In genomic region chr20:45792513-45793118, GRCh38 we compare ENCODE assay signal across 8 cellular contexts. TPM values are rescaled to one million over a fixed set of nuclear protein-coding genes. Genes with fewer than 3 reads are reported as not detected.
DNase-seq lines count a peak whose midpoint lies in the region; ATAC-seq, FAIRE-seq and TF ChIP-seq lines count a peak whose summit lies in the region.

No MANE protein-coding gene starts in this region.

- peaks cover 26% of the 10 kb centered on the region for H3K4me1 Mint-ChIP-seq in activated CD4-positive, alpha-beta memory T cell treated with anti-CD3 and anti-CD28 coated beads, Interleukin-2, amount 10 ng/mL, durations not matched to agents 7 days and 5 days

- H3K4me3 ChIP-seq in A549 (peak overlapping the region; percentile 92), HCT116 (replicated peaks in 1 of 2; ENCODE audit: low read depth in 1 of 2, low read length in 2 of 2) (peak overlapping the region; percentile 98 to 99), smooth muscle cell (peak overlapping the region; percentile 77)

- H3K36me3 ChIP-seq in HCT116 (ENCODE audit: control insufficient read depth in 1 of 2, insufficient read depth in 2 of 2, low read length in 2 of 2) (peaks cover 21 to 23% of the 10 kb centered on the region in 2 experiments), smooth muscle cell (ENCODE audit: low read depth) (peaks cover 12% of the 10 kb centered on the region)

- H4K20me1 ChIP-seq in HCT116 (ENCODE audit: insufficient read depth) (no peaks in the 10 kb centered on the region), smooth muscle cell (ENCODE audit: low read depth) (no peaks in the 10 kb centered on the region)

- ATAC-seq in A549 (no peak), HCT116 (peak; percentile 5; the same call in 1 of the 2 replicates), left ventricle myocardium superior (peak; percentile 10)

- H3K4me1 ChIP-seq in A549 (0 out of 3 replicates have a peak, but pooled peaks cover 5% of the 10 kb centered on the region), HCT116 (ENCODE audit: control insufficient read depth in 1 of 2, insufficient read depth in 2 of 2, low read length in 2 of 2) (peaks cover 6 to 19% of the 10 kb centered on the region in 2 experiments; a peak in 3 of 4 replicates), smooth muscle cell (ENCODE audit: low read depth) (peaks cover 5% of the 10 kb centered on the region)

- intact Hi-C loops in HCT116 (cut with micrococcal nuclease) = no loop called here
- intact Hi-C loops in left ventricle myocardium superior (cut with micrococcal nuclease) = no loop called here

- no TSS peak for BruUV-seq in HCT116 (replicated peaks; lab: Mats Ljungman, UMichigan)

- H3K79me2 ChIP-seq in HCT116 (ENCODE audit: insufficient read depth, low read length) = peaks cover 18% of the 10 kb centered on the region
- H3K79me2 ChIP-seq in smooth muscle cell (ENCODE audit: low read depth) = peaks cover 16% of the 10 kb centered on the region

- POLR2A ChIA-PET in A549 (lab: Yijun Ruan, JAX) (interaction anchor here (1.2 kb wide), 1 partner anchor 14 kb away, joined by 5 read pairs; no protein-coding TSS in a partner anchor), HCT116 (lab: Charles Lee) (no interaction called here)
- POLR2A ChIA-PET in activated CD4-positive, alpha-beta memory T cell treated with anti-CD3 and anti-CD28 coated beads, Interleukin-2, amount 10 ng/mL, durations not matched to agents 7 days and 5 days (lab: Charles Lee) = interaction anchor here (0.9 to 1.4 kb wide), 15 partner anchors 11 to 430 kb away, joined by 3 to 9 read pairs (median 4); partner anchors contain the start of genes ACOT8, CTSA, NEURL2 and PIGT

- H3K9me3 ChIP-seq in A549 (no peaks in the 10 kb centered on the region), HCT116 (ENCODE audit: control insufficient read depth in 1 of 2, insufficient read depth in 1 of 2, low read depth in 1 of 2, low read length in 2 of 2) (no peaks in the 10 kb centered on the region), smooth muscle cell (replicated peaks; ENCODE audit: low read depth) (no peaks in the 10 kb centered on the region)

- no peaks in the 10 kb centered on the region for H3K27me3 Mint-ChIP-seq in activated CD4-positive, alpha-beta memory T cell treated with anti-CD3 and anti-CD28 coated beads, Interleukin-2, amount 10 ng/mL, durations not matched to agents 7 days and 5 days

- no peaks in the 10 kb centered on the region for H3K9me2 ChIP-seq in HCT116 (ENCODE audit: insufficient read depth)

- WGBS in A549 (ENCODE audit: missing lambda C conversion rate) = 46% methylated on average over 13 of the region's 13 CpGs
- WGBS in smooth muscle cell (ENCODE audit: low lambda C conversion rate) = 72% methylated on average over 13 of the region's 13 CpGs

- TF ChIP-seq POLR2A in A549 (IDR thresholded peaks at IDR 0.05; ENCODE audit: low read length) (no peak), HCT116 (IDR thresholded peaks at IDR 0.05; ENCODE audit: borderline replicate concordance, extremely low read depth, insufficient read depth, insufficient read length) (no peak)

- no peak for FAIRE-seq in A549 (lab: Jason Lieb, UNC)

- H3K27ac Mint-ChIP-seq in activated CD4-positive, alpha-beta memory T cell treated with anti-CD3 and anti-CD28 coated beads, Interleukin-2, amount 10 ng/mL, durations not matched to agents 7 days and 5 days = peak overlapping the region; percentile 82

- RAD21 ChIA-PET in HCT116 (lab: Charles Lee; ENCODE audit: low non-redundant PET in 1 of 2, low total read pairs in 2 of 2, uncharacterized antibody in 2 of 2, unreplicated experiment in 2 of 2) = no interaction called here

- DNase-seq in A549 (ENCODE audit: low read depth in 1 of 2, low spot score in 1 of 2) (no peak), HCT116 (ENCODE audit: low read depth, low spot score) (no peak), left ventricle myocardium superior (no peak), smooth muscle cell (lab: John Stamatoyannopoulos, UW; ENCODE audit: unreplicated experiment) (no peak), T-helper 9 cell (no peak), hippocampal formation (lab: John Stamatoyannopoulos, UW) (no peak), epidermal melanocyte (ENCODE audit: insufficient read length, low spot score) (no peak)
- DNase-seq in activated CD4-positive, alpha-beta memory T cell treated with anti-CD3 and anti-CD28 coated beads, Interleukin-2, amount 10 ng/mL, durations not matched to agents 7 days and 5 days = no peak

- TF ChIP-seq RAD21 in A549 (conservative IDR thresholded peaks at IDR 0.05 in 1 of 2, IDR thresholded peaks at IDR 0.05 in 1 of 2) (no peak), HCT116 (IDR thresholded peaks at IDR 0.05; ENCODE audit: low read depth) (no peak)

- H3F3A ChIP-seq in smooth muscle cell (ENCODE audit: low read depth) = no peaks in the 10 kb centered on the region

- H3K27ac ChIP-seq in A549 (peak overlapping the region; percentile 89 to 96), HCT116 (ENCODE audit: low read depth, low read length) (peak overlapping the region; percentile 80), smooth muscle cell (ENCODE audit: low read depth) (peak overlapping the region; percentile 73)

- H3K4me2 ChIP-seq in A549 (peak overlapping the region; percentile 87), HCT116 (ENCODE audit: low read length) (peak overlapping the region; percentile 90), smooth muscle cell (peak overlapping the region; percentile 92)

- H3K27me3 ChIP-seq in HCT116 (ENCODE audit: insufficient read depth, low read length) = no peaks in the 10 kb centered on the region
- H3K27me3 ChIP-seq in smooth muscle cell (ENCODE audit: low read depth) = no peaks in the 10 kb centered on the region

- peak overlapping the region; percentile 89 for H3K9ac ChIP-seq in HCT116 (ENCODE audit: low read length)
- peak overlapping the region; percentile 96 for H3K9ac ChIP-seq in smooth muscle cell (ENCODE audit: low read depth)

- CTCF ChIA-PET in A549 (lab: Yijun Ruan, JAX) = interaction anchor here (1.2 kb wide), 1 partner anchor 22 kb away, joined by 4 read pairs; no protein-coding TSS in a partner anchor
- CTCF ChIA-PET in HCT116 (lab: Charles Lee) = no interaction called here
- CTCF ChIA-PET in activated CD4-positive, alpha-beta memory T cell treated with anti-CD3 and anti-CD28 coated beads, Interleukin-2, amount 10 ng/mL, durations not matched to agents 7 days and 5 days (lab: Charles Lee) = interaction anchor here (0.9 to 1.4 kb wide), 3 partner anchors 12 to 22 kb away, joined by 3 to 5 read pairs (median 3); no protein-coding TSS in a partner anchor

- H3K9me3 Mint-ChIP-seq in activated CD4-positive, alpha-beta memory T cell treated with anti-CD3 and anti-CD28 coated beads, Interleukin-2, amount 10 ng/mL, durations not matched to agents 7 days and 5 days = no peaks in the 10 kb centered on the region

- H3K4me3 Mint-ChIP-seq in activated CD4-positive, alpha-beta memory T cell treated with anti-CD3 and anti-CD28 coated beads, Interleukin-2, amount 10 ng/mL, durations not matched to agents 7 days and 5 days = peak overlapping the region; percentile 82

- TF ChIP-seq CTCF in A549 (IDR thresholded peaks at IDR 0.05) (no peak), HCT116 (IDR thresholded peaks at IDR 0.05 in 2 of 3, conservative IDR thresholded peaks at IDR 0.05 in 1 of 3; ENCODE audit: borderline replicate concordance in 1 of 3, insufficient read depth in 1 of 3, low read depth in 2 of 3, low read length in 2 of 3) (no peak), smooth muscle cell (IDR thresholded peaks at IDR 0.05; ENCODE audit: borderline replicate concordance, insufficient read depth, poor library complexity, severe bottlenecking) (no peak)

- TF ChIP-seq EP300 in A549 (IDR thresholded peaks at IDR 0.05) = no peak

- H2AFZ ChIP-seq in HCT116 (ENCODE audit: low read depth, low read length, poor library complexity, severe bottlenecking) (no peak overlapping the region), smooth muscle cell (ENCODE audit: low read depth) (no peak overlapping the region)

- H3K36me3 Mint-ChIP-seq in activated CD4-positive, alpha-beta memory T cell treated with anti-CD3 and anti-CD28 coated beads, Interleukin-2, amount 10 ng/mL, durations not matched to agents 7 days and 5 days (ENCODE audit: low read depth) = peaks cover 28% of the 10 kb centered on the region

RNA-seq across cellular contexts. Expression of gene DNTTIP1, which starts 0.9 kb away (rescaled TPM):
- polyA plus RNA-seq in A549 (2011; rRNA removed) (34.1 and 38.3 TPM in 2 replicates), A549 (2017; fragmentation: RNase III; extraction: RNeasy Plus Mini Kit Qiagen cat#74134 plus additional on column Dnase treatment) (24.9 to 26.0 TPM (median 25.3 TPM) in 3 replicates), smooth muscle cell (52.6 and 55.4 TPM in 2 replicates)
- 46.2 and 46.3 TPM in 2 replicates for polyA plus RNA-seq in A549 (2012; cell fraction: cytosol; rRNA removed)
- 27.2 TPM in 2 replicates for polyA plus RNA-seq in A549 (2012; cell fraction: nucleus; rRNA removed)
- 18.0 and 19.0 TPM in 2 replicates for polyA minus RNA-seq in A549 (2011; rRNA and poly(A)+ RNA removed)
- total RNA-seq in HCT116 (2021; ENCODE audit: unreplicated experiment) (61.0 TPM), left ventricle myocardium superior (16.2 TPM), smooth muscle cell (15.3 and 19.4 TPM in 2 replicates)
- polyA plus RNA-seq in HCT116 (2012) = 116 and 151 TPM in 2 replicates
- total RNA-seq in activated CD4-positive, alpha-beta memory T cell treated with anti-CD3 and anti-CD28 coated beads, Interleukin-2, amount 10 ng/mL, durations not matched to agents 7 days and 5 days = 10 to 100 TPM; 29.0 to 34.7 TPM

RNA-seq across cellular contexts. Expression of gene WFDC3, which starts 0.9 kb away (rescaled TPM):
- polyA plus RNA-seq in A549 (2011; rRNA removed) (0.34 TPM in 1 of 2 replicates, not detected in the other), A549 (2017; fragmentation: RNase III; extraction: RNeasy Plus Mini Kit Qiagen cat#74134 plus additional on column Dnase treatment) (not detected in 3 replicates), smooth muscle cell (0.64 TPM in 1 of 2 replicates, not detected in the other)
- 0.15 TPM in 1 of 2 replicates, not detected in the other for polyA plus RNA-seq in A549 (2012; cell fraction: cytosol; rRNA removed)
- not detected in 2 replicates for polyA plus RNA-seq in A549 (2012; cell fraction: nucleus; rRNA removed)
- polyA minus RNA-seq in A549 (2011; rRNA and poly(A)+ RNA removed) = not detected in 2 replicates
- total RNA-seq in HCT116 (2021; ENCODE audit: unreplicated experiment) (4.7 TPM), left ventricle myocardium superior (not detected), smooth muscle cell (not detected in 2 replicates)
- polyA plus RNA-seq in HCT116 (2012) = 9.4 and 12.7 TPM in 2 replicates
- not detected for total RNA-seq in activated CD4-positive, alpha-beta memory T cell treated with anti-CD3 and anti-CD28 coated beads, Interleukin-2, amount 10 ng/mL, durations not matched to agents 7 days and 5 days

RNA-seq across cellular contexts. Expression of gene UBE2C, which starts 19.8 kb away (rescaled TPM):
- polyA plus RNA-seq in A549 (2011; rRNA removed) = 123 and 137 TPM in 2 replicates
- polyA plus RNA-seq in A549 (2012; cell fraction: cytosol; rRNA removed) = 271 and 292 TPM in 2 replicates
- polyA plus RNA-seq in A549 (2012; cell fraction: nucleus; rRNA removed) = 143 and 191 TPM in 2 replicates
- 188 to 212 TPM (median 189 TPM) in 3 replicates for polyA plus RNA-seq in A549 (2017; fragmentation: RNase III; extraction: RNeasy Plus Mini Kit Qiagen cat#74134 plus additional on column Dnase treatment)
- 91.9 and 141 TPM in 2 replicates for polyA minus RNA-seq in A549 (2011; rRNA and poly(A)+ RNA removed)
- total RNA-seq in HCT116 (2021; ENCODE audit: unreplicated experiment) = 205 TPM
- 231 and 356 TPM in 2 replicates for polyA plus RNA-seq in HCT116 (2012)
- total RNA-seq in activated CD4-positive, alpha-beta memory T cell treated with anti-CD3 and anti-CD28 coated beads, Interleukin-2, amount 10 ng/mL, durations not matched to agents 7 days and 5 days = 100 to 1,000 TPM; 170 to 184 TPM
- total RNA-seq in left ventricle myocardium superior = 1.0 TPM
- total RNA-seq in smooth muscle cell = 25.8 and 35.1 TPM in 2 replicates
- polyA plus RNA-seq in smooth muscle cell = 61.2 and 66.5 TPM in 2 replicates

RNA-seq across cellular contexts. Expression of gene TNNC2, which starts 34.5 kb away (rescaled TPM):
- polyA plus RNA-seq in A549 (2011; rRNA removed) = 0.23 TPM in 1 of 2 replicates, not detected in the other
- polyA plus RNA-seq in A549 (2012; cell fraction: cytosol; rRNA removed) = 0.31 and 0.32 TPM in 2 replicates
- 0.07 and 0.20 TPM in 2 replicates for polyA plus RNA-seq in A549 (2012; cell fraction: nucleus; rRNA removed)
- polyA plus RNA-seq in A549 (2017; fragmentation: RNase III; extraction: RNeasy Plus Mini Kit Qiagen cat#74134 plus additional on column Dnase treatment) = 0.17 to 0.22 TPM in 2 of 3 replicates, not detected in the other
- polyA minus RNA-seq in A549 (2011; rRNA and poly(A)+ RNA removed) = not detected in 2 replicates
- total RNA-seq in HCT116 (2021; ENCODE audit: unreplicated experiment) = not detected
- polyA plus RNA-seq in HCT116 (2012) = 0.09 and 0.52 TPM in 2 replicates
- not detected for total RNA-seq in activated CD4-positive, alpha-beta memory T cell treated with anti-CD3 and anti-CD28 coated beads, Interleukin-2, amount 10 ng/mL, durations not matched to agents 7 days and 5 days
- not detected for total RNA-seq in left ventricle myocardium superior
- 1.7 TPM in 1 of 2 replicates, not detected in the other for total RNA-seq in smooth muscle cell
- polyA plus RNA-seq in smooth muscle cell = 0.78 and 1.2 TPM in 2 replicates

RNA-seq across cellular contexts. Expression of gene SNX21, which starts 41.0 kb away (rescaled TPM):
- 4.0 and 4.1 TPM in 2 replicates for polyA plus RNA-seq in A549 (2011; rRNA removed)
- 8.4 and 11.2 TPM in 2 replicates for polyA plus RNA-seq in A549 (2012; cell fraction: cytosol; rRNA removed)
- 14.7 and 17.1 TPM in 2 replicates for polyA plus RNA-seq in A549 (2012; cell fraction: nucleus; rRNA removed)
- 4.9 to 7.7 TPM (median 7.0 TPM) in 3 replicates for polyA plus RNA-seq in A549 (2017; fragmentation: RNase III; extraction: RNeasy Plus Mini Kit Qiagen cat#74134 plus additional on column Dnase treatment)
- 4.0 and 4.3 TPM in 2 replicates for polyA minus RNA-seq in A549 (2011; rRNA and poly(A)+ RNA removed)
- total RNA-seq in HCT116 (2021; ENCODE audit: unreplicated experiment) = 11.9 TPM
- polyA plus RNA-seq in HCT116 (2012) = 9.4 and 9.8 TPM in 2 replicates
- total RNA-seq in activated CD4-positive, alpha-beta memory T cell treated with anti-CD3 and anti-CD28 coated beads, Interleukin-2, amount 10 ng/mL, durations not matched to agents 7 days and 5 days = 1 to 10 TPM in 1 of 2 experiments, under 1 TPM in 1; 0.91 to 1.6 TPM
- total RNA-seq in left ventricle myocardium superior = 21.3 TPM
- 10.9 and 14.7 TPM in 2 replicates for total RNA-seq in smooth muscle cell
- polyA plus RNA-seq in smooth muscle cell = 14.4 and 17.8 TPM in 2 replicates

Comparison
In these comparisons a context has a peak if more than half of its experiments do, and no peak if none do; other contexts are left out.
1. ATAC-seq: peak in HCT116 (single experiment) and left ventricle myocardium superior (single experiment); none in A549 (0 of 2).
2. RNA of gene UBE2C, which starts 19.8 kb away (total RNA-seq): 205 TPM in HCT116 (single experiment), 170 to 184 TPM in activated CD4-positive, alpha-beta memory T cell treated with anti-CD3 and anti-CD28 coated beads, Interleukin-2, amount 10 ng/mL, durations not matched to agents 7 days and 5 days and 25.8 to 35.1 TPM in smooth muscle cell; 1.0 TPM in left ventricle myocardium superior (single experiment); every median in the first group is over 10 times any median in the second.
3. Peak in every context shown above with its lines, with median percentiles within 50 percentile points of each other: H3K27ac ChIP-seq, H3K4me2 ChIP-seq and H3K4me3 ChIP-seq.